In the genomic region with DNA sequence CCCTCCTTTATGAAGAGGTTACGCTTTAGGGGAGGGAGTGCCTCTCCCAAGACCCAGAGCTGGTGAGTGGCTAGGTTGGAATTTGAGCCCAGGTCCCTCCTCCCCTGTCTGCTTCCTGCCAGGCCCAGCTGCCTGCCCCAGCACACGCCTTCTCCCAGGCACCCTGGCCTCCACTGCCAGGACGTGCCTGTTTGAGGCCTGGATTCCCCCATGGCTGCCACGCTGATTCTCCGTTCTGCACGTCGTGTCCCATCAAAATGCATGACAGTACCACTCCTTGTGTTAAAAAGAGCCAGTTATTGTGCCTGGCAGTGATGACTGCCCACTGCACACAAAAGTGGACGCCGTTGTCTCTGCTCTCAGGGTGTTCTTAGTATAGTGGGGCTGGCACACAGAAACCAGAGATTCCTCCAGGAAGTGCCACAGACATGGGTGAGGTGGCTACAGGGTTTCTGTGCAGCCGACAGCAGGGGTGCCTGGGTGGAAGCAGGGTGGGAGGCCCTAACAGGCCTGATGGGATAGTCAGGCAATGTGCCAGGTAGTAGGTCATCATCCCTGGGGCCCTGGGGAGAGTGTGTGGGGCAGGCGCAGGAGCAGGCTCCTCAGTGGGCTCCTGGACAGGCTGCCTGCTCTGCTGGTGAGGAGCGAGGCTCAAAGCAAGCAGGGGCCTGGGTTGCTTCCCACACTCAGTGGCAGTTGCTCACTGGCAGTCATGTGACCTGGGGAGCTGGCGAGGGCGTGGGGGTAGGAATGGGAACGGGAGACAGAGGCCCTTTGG, we compare ENCODE assay signal across 8 cellular contexts. TPM values are rescaled to one million over a fixed set of nuclear protein-coding genes. Genes with fewer than 3 reads are reported as not detected.
A peak's percentile ranks its signal among the peaks of the same experiment; 100 is the strongest.
DNase-seq lines count a peak whose midpoint lies in the region; ATAC-seq and TF ChIP-seq lines count a peak whose summit lies in the region.

No MANE protein-coding gene starts in this region.

- no peaks in the 10 kb centered on the region for H3K27me3 ChIP-seq in sigmoid colon

- ATAC-seq in activated CD8-positive, alpha-beta memory T cell treated with anti-CD3 and anti-CD28 coated beads, Interleukin-2, amount 10 ng/mL, durations not matched to agents 7 days and 5 days: no peak
- no peak for ATAC-seq in activated naive CD8-positive, alpha-beta T cell treated with anti-CD3 and anti-CD28 coated beads, Interleukin-2, amount 10 ng/mL, durations not matched to agents 7 days and 5 days (ENCODE audit: low read depth)
- ATAC-seq in left ventricle myocardium superior: peak; percentile 89
- no peak for ATAC-seq in GM19351 (IDR thresholded peaks at IDR 0.05; ENCODE audit: unreplicated experiment)

- peaks cover 47% of the 10 kb centered on the region for H3K36me3 Mint-ChIP-seq in activated CD8-positive, alpha-beta memory T cell treated with anti-CD3 and anti-CD28 coated beads, Interleukin-2, amount 10 ng/mL, durations not matched to agents 7 days and 5 days
- peaks cover 27% of the 10 kb centered on the region for H3K36me3 Mint-ChIP-seq in activated naive CD8-positive, alpha-beta T cell treated with anti-CD3 and anti-CD28 coated beads, Interleukin-2, amount 10 ng/mL, durations not matched to agents 7 days and 5 days

- WGBS in sigmoid colon, 2 donors: 22 to 58% methylated on average over 15 of the region's 15 CpGs

- no peak for TF ChIP-seq CTCF in sigmoid colon (IDR thresholded peaks at IDR 0.05)

- H3K27me3 Mint-ChIP-seq in activated CD8-positive, alpha-beta memory T cell treated with anti-CD3 and anti-CD28 coated beads, Interleukin-2, amount 10 ng/mL, durations not matched to agents 7 days and 5 days: no peaks in the 10 kb centered on the region
- H3K27me3 Mint-ChIP-seq in activated naive CD8-positive, alpha-beta T cell treated with anti-CD3 and anti-CD28 coated beads, Interleukin-2, amount 10 ng/mL, durations not matched to agents 7 days and 5 days: no peaks in the 10 kb centered on the region

- H3K4me1 Mint-ChIP-seq in activated CD8-positive, alpha-beta memory T cell treated with anti-CD3 and anti-CD28 coated beads, Interleukin-2, amount 10 ng/mL, durations not matched to agents 7 days and 5 days: peaks cover 55% of the 10 kb centered on the region
- peaks cover 41% of the 10 kb centered on the region for H3K4me1 Mint-ChIP-seq in activated naive CD8-positive, alpha-beta T cell treated with anti-CD3 and anti-CD28 coated beads, Interleukin-2, amount 10 ng/mL, durations not matched to agents 7 days and 5 days

- H3K9me3 ChIP-seq in sigmoid colon: no peaks in the 10 kb centered on the region

- no peak overlapping the region for H3K4me3 Mint-ChIP-seq in activated CD8-positive, alpha-beta memory T cell treated with anti-CD3 and anti-CD28 coated beads, Interleukin-2, amount 10 ng/mL, durations not matched to agents 7 days and 5 days
- no peak overlapping the region for H3K4me3 Mint-ChIP-seq in activated naive CD8-positive, alpha-beta T cell treated with anti-CD3 and anti-CD28 coated beads, Interleukin-2, amount 10 ng/mL, durations not matched to agents 7 days and 5 days

- peak overlapping the region; percentile 24 for H3K27ac Mint-ChIP-seq in activated CD8-positive, alpha-beta memory T cell treated with anti-CD3 and anti-CD28 coated beads, Interleukin-2, amount 10 ng/mL, durations not matched to agents 7 days and 5 days
- peak overlapping the region; percentile 69 for H3K27ac Mint-ChIP-seq in activated naive CD8-positive, alpha-beta T cell treated with anti-CD3 and anti-CD28 coated beads, Interleukin-2, amount 10 ng/mL, durations not matched to agents 7 days and 5 days

- no peak for TF ChIP-seq EP300 in sigmoid colon (IDR thresholded peaks at IDR 0.05)

- H3K27ac ChIP-seq in sigmoid colon: peak overlapping the region; percentile 77 to 89 (median 82)

- no peak overlapping the region for H3K4me3 ChIP-seq in sigmoid colon

- CTCF ChIA-PET in activated CD8-positive, alpha-beta memory T cell treated with anti-CD3 and anti-CD28 coated beads, Interleukin-2, amount 10 ng/mL, durations not matched to agents 7 days and 5 days (lab: Charles Lee): interaction anchor here (1.0 to 1.1 kb wide), 2 partner anchors 18 to 33 kb away, joined by 3 read pairs; no protein-coding TSS in a partner anchor

- DNase-seq in activated CD8-positive, alpha-beta memory T cell treated with anti-CD3 and anti-CD28 coated beads, Interleukin-2, amount 10 ng/mL, durations not matched to agents 7 days and 5 days: no peak
- DNase-seq in activated CD8-positive, alpha-beta memory T cell treated with anti-CD3 and anti-CD28 coated beads for 24 hours: no peak
- no peak for DNase-seq in activated naive CD8-positive, alpha-beta T cell treated with anti-CD3 and anti-CD28 coated beads, Interleukin-2, amount 10 ng/mL, durations not matched to agents 7 days and 5 days
- DNase-seq in left ventricle myocardium superior (peak; percentile 74), sigmoid colon (peak; percentile 83), NCI-H146 treated with DMSO at 0.1 percent for 48 hours (lab: John Stamatoyannopoulos, UW; ENCODE audit: unreplicated experiment) (no peak)
- no peak for DNase-seq in stimulated activated CD4-positive, alpha-beta T cell treated with anti-CD3 and anti-CD28 coated beads, Interleukin-4, amount 100 ng/mL, for 24 hours

- no peak for TF ChIP-seq POLR2A in sigmoid colon (IDR thresholded peaks at IDR 0.05)

- no peaks in the 10 kb centered on the region for H3K9me3 Mint-ChIP-seq in activated CD8-positive, alpha-beta memory T cell treated with anti-CD3 and anti-CD28 coated beads, Interleukin-2, amount 10 ng/mL, durations not matched to agents 7 days and 5 days (ENCODE audit: low read depth)
- no peaks in the 10 kb centered on the region for H3K9me3 Mint-ChIP-seq in activated naive CD8-positive, alpha-beta T cell treated with anti-CD3 and anti-CD28 coated beads, Interleukin-2, amount 10 ng/mL, durations not matched to agents 7 days and 5 days

- H3K4me1 ChIP-seq in sigmoid colon: peaks cover 3 to 74% (median 60%) of the 10 kb centered on the region in 4 donors

- intact Hi-C loops in left ventricle myocardium superior (cut with micrococcal nuclease): no loop called here
- intact Hi-C loops in sigmoid colon (cut with DNase I): loop anchor here (2.0 kb wide), 1 partner anchor 23 kb away; no protein-coding TSS in a partner anchor

- POLR2A ChIA-PET in activated naive CD8-positive, alpha-beta T cell treated with anti-CD3 and anti-CD28 coated beads, Interleukin-2, amount 10 ng/mL, durations not matched to agents 7 days and 5 days (lab: Charles Lee): interaction anchor here (0.8 to 1.3 kb wide), 4 partner anchors 13 to 24 kb away, joined by 3 to 7 read pairs (median 4); partner anchors contain the start of gene MED15

- peaks cover 0 to 15% (median 8%) of the 10 kb centered on the region in 4 donors for H3K36me3 ChIP-seq in sigmoid colon

RNA-seq across cellular contexts. Expression of gene MED15, which starts 24.2 kb away (rescaled TPM):
- total RNA-seq in activated CD8-positive, alpha-beta memory T cell treated with anti-CD3 and anti-CD28 coated beads, Interleukin-2, amount 10 ng/mL, durations not matched to agents 7 days and 5 days: 100 to 1,000 TPM; 145 to 179 TPM
- 100 to 1,000 TPM; 227 to 233 TPM for total RNA-seq in activated naive CD8-positive, alpha-beta T cell treated with anti-CD3 and anti-CD28 coated beads, Interleukin-2, amount 10 ng/mL, durations not matched to agents 7 days and 5 days
- total RNA-seq in left ventricle myocardium superior: 51.0 TPM
- total RNA-seq in sigmoid colon: 10 to 100 TPM; 26.4 to 75.3 (median 34.9) TPM
- polyA plus RNA-seq in sigmoid colon: 10 to 100 TPM; 25.8 to 86.8 (median 37.5) TPM

RNA-seq across cellular contexts. Expression of gene KLHL22, which starts 36.0 kb away (rescaled TPM):
- 10 to 100 TPM; 27.5 to 31.7 TPM for total RNA-seq in activated CD8-positive, alpha-beta memory T cell treated with anti-CD3 and anti-CD28 coated beads, Interleukin-2, amount 10 ng/mL, durations not matched to agents 7 days and 5 days
- 10 to 100 TPM; 31.7 to 37.3 TPM for total RNA-seq in activated naive CD8-positive, alpha-beta T cell treated with anti-CD3 and anti-CD28 coated beads, Interleukin-2, amount 10 ng/mL, durations not matched to agents 7 days and 5 days
- total RNA-seq in left ventricle myocardium superior: 14.2 TPM
- 10 to 100 TPM; 26.4 to 39.6 (median 32.7) TPM for total RNA-seq in sigmoid colon
- 10 to 100 TPM in 1 of 3 donors, 1 to 10 TPM in 2; 5.4 to 14.0 (median 6.0) TPM for polyA plus RNA-seq in sigmoid colon

Comparison
In these comparisons a context has a peak if more than half of its experiments do, and no peak if none do; other contexts are left out.
1. DNase-seq: peak in left ventricle myocardium superior (single experiment) and sigmoid colon (single experiment); none in activated CD8-positive, alpha-beta memory T cell treated with anti-CD3 and anti-CD28 coated beads, Interleukin-2, amount 10 ng/mL, durations not matched to agents 7 days and 5 days (single experiment), activated CD8-positive, alpha-beta memory T cell treated with anti-CD3 and anti-CD28 coated beads for 24 hours (single experiment), activated naive CD8-positive, alpha-beta T cell treated with anti-CD3 and anti-CD28 coated beads, Interleukin-2, amount 10 ng/mL, durations not matched to agents 7 days and 5 days (single experiment), stimulated activated CD4-positive, alpha-beta T cell treated with anti-CD3 and anti-CD28 coated beads, Interleukin-4, amount 100 ng/mL, for 24 hours (single experiment) and NCI-H146 treated with DMSO at 0.1 percent for 48 hours (single experiment).